8 cellular contexts compared by ENCODE assay signal in the genomic region with DNA sequence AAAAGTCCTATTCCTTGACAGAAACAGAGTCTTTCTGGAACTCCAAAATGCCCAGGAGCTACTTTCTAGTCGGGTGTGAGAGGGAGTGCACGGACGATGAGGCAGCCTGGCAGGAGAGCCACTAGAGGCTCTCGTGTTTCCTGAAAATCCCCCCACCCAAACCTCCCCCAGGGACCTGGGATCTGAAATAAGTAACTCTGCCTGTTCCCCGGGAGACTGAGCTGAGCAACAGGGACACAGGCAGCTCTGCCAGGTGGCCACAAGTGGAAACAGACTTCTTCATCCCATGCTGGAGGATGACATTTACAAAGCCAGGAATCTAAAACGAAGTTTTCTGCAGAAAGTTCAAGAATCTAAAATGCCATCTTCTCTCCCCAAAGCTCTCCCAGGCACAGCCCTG.
A peak's percentile ranks its signal among the peaks of the same experiment; 100 is the strongest.
DNase-seq lines count a peak whose midpoint lies in the region; ATAC-seq and TF ChIP-seq lines count a peak whose summit lies in the region.

No MANE protein-coding gene starts in this region.

- peak overlapping the region in 6 of 11 experiments; percentile 87 to 93 (median 88); a peak in 16 of 22 replicates for H3K4me2 ChIP-seq in BLaER1 treated with 17β-estradiol and CSF1 and Interleukin-3, amounts not matched to agents 10 nM and 100 nM
- peak overlapping the region; percentile 95 for H3K4me2 ChIP-seq in MM.1S (ENCODE audit: low read depth, low read length)

- peaks cover 85% of the 10 kb centered on the region for H3K79me2 ChIP-seq in MM.1S (ENCODE audit: low read length)

- TF ChIP-seq CTCF in MM.1S (IDR thresholded peaks at IDR 0.05; ENCODE audit: low read length), result peak; percentile 20; the same call in 1 of the 2 replicates
- TF ChIP-seq CTCF in breast epithelium (IDR thresholded peaks at IDR 0.05), result no peak
- TF ChIP-seq CTCF in GM10248 (IDR thresholded peaks at IDR 0.05; ENCODE audit: control extremely low read depth, extremely low read depth, low read depth, missing control alignments), result no peak

- peaks cover 59% of the 10 kb centered on the region for H3F3A ChIP-seq in MM.1S (ENCODE audit: insufficient read depth, low read length)

- H2AFZ ChIP-seq in MM.1S (ENCODE audit: low read length), result no peak overlapping the region

- peaks cover 40 to 97% (median 40%) of the 10 kb centered on the region in 10 experiments for H3K4me1 ChIP-seq in BLaER1 treated with 17β-estradiol and CSF1 and Interleukin-3, amounts not matched to agents 10 nM and 100 nM
- H3K4me1 ChIP-seq in MM.1S (ENCODE audit: low read length) (peaks cover 72% of the 10 kb centered on the region), breast epithelium (peaks cover 11 to 34% of the 10 kb centered on the region in 2 donors), muscle layer of duodenum (ENCODE audit: control insufficient read depth in 1 of 2, insufficient read depth in 2 of 2, low read length in 2 of 2) (peaks cover 68 to 82% of the 10 kb centered on the region in 2 donors)

- H3K36me3 ChIP-seq in BLaER1 treated with 17β-estradiol and CSF1 and Interleukin-3, amounts not matched to agents 10 nM and 100 nM, result no peaks in the 10 kb centered on the region
- H3K36me3 ChIP-seq in MM.1S (replicated peaks; ENCODE audit: insufficient read depth, low read length), result no peaks in the 10 kb centered on the region
- no peaks in the 10 kb centered on the region for H3K36me3 ChIP-seq in breast epithelium
- no peaks in the 10 kb centered on the region for H3K36me3 ChIP-seq in muscle layer of duodenum (ENCODE audit: control insufficient read depth in 1 of 2, insufficient read depth in 2 of 2, low read length in 2 of 2)

- no peaks in the 10 kb centered on the region for H3K9me3 ChIP-seq in BLaER1 treated with 17β-estradiol and CSF1 and Interleukin-3, amounts not matched to agents 10 nM and 100 nM (replicated peaks in 1 of 11)
- no peaks in the 10 kb centered on the region for H3K9me3 ChIP-seq in MM.1S (replicated peaks; ENCODE audit: insufficient read depth, low read length)
- no peaks in the 10 kb centered on the region for H3K9me3 ChIP-seq in breast epithelium
- no peaks in the 10 kb centered on the region for H3K9me3 ChIP-seq in muscle layer of duodenum (ENCODE audit: control insufficient read depth in 1 of 2, low read length in 2 of 2)

- peaks cover 0 to 76% (median 34%) of the 10 kb centered on the region in 11 experiments; a peak in 14 of 22 replicates for H4K20me1 ChIP-seq in BLaER1 treated with 17β-estradiol and CSF1 and Interleukin-3, amounts not matched to agents 10 nM and 100 nM
- H4K20me1 ChIP-seq in MM.1S (ENCODE audit: insufficient read depth, low read length), result no peaks in the 10 kb centered on the region

- ATAC-seq in left lobe of liver, result no peak

- CTCF ChIA-PET in GM10248 (lab: Yijun Ruan, JAX), result interaction anchor here (0.9 to 5.1 kb wide), 13 partner anchors 8 to 209 kb away, joined by 3 to 25 read pairs (median 5); partner anchors contain the start of gene PSEN2

- TF ChIP-seq POLR2A in breast epithelium (IDR thresholded peaks at IDR 0.05), result no peak

- H3K9ac ChIP-seq in BLaER1 treated with 17β-estradiol and CSF1 and Interleukin-3, amounts not matched to agents 10 nM and 100 nM, result peak overlapping the region; percentile 29 to 76 (median 70); a peak in 20 of 22 replicates
- peak overlapping the region; percentile 87 for H3K9ac ChIP-seq in MM.1S (ENCODE audit: low read length)

- no peaks in the 10 kb centered on the region for H3K27me3 ChIP-seq in BLaER1 treated with 17β-estradiol and CSF1 and Interleukin-3, amounts not matched to agents 10 nM and 100 nM
- H3K27me3 ChIP-seq in MM.1S (replicated peaks; ENCODE audit: insufficient read depth, low read length) (no peaks in the 10 kb centered on the region), breast epithelium (no peaks in the 10 kb centered on the region), muscle layer of duodenum (ENCODE audit: low read depth, low read length) (no peaks in the 10 kb centered on the region)

- peak overlapping the region; percentile 71 to 88 (median 83) for H3K27ac ChIP-seq in BLaER1 treated with 17β-estradiol and CSF1 and Interleukin-3, amounts not matched to agents 10 nM and 100 nM
- peak overlapping the region; percentile 96 for H3K27ac ChIP-seq in MM.1S (ENCODE audit: low read length)
- H3K27ac ChIP-seq in breast epithelium, result peak overlapping the region; percentile 83 to 91
- H3K27ac ChIP-seq in muscle layer of duodenum (ENCODE audit: low read length), result peak overlapping the region; percentile 91

- intact Hi-C loops in breast epithelium (cut with DNase I; ENCODE audit: low total_unique reads), result no loop called here

- DNase-seq in MM.1S, result no peak
- DNase-seq in breast epithelium (ENCODE audit: low spot score in 2 of 2), result no peak
- no peak for DNase-seq in left lobe of liver (ENCODE audit: low spot score)
- no peak for DNase-seq in GM10248 (ENCODE audit: extremely low spot score)
- DNase-seq in GM19240 (ENCODE audit: insufficient read length, low spot score), result no peak
- no peak for DNase-seq in COLO829 (ENCODE audit: low spot score)

- POLR2A ChIA-PET in GM10248 (lab: Yijun Ruan, JAX), result interaction anchor here (0.6 kb wide), 1 partner anchor 633 kb away, joined by 5 read pairs; no protein-coding TSS in a partner anchor

- 0 out of 20 replicates have a peak overlapping the region, but pooled peaks of 1 of the 10 experiments have one; percentile 1 for H3K4me3 ChIP-seq in BLaER1 treated with 17β-estradiol and CSF1 and Interleukin-3, amounts not matched to agents 10 nM and 100 nM
- H3K4me3 ChIP-seq in MM.1S (ENCODE audit: low read length), result peak overlapping the region; percentile 1
- H3K4me3 ChIP-seq in breast epithelium, result no peak overlapping the region
- H3K4me3 ChIP-seq in muscle layer of duodenum (ENCODE audit: low read depth in 1 of 2, low read length in 2 of 2), result peak overlapping the region in 1 of 2 donors; percentile 30

- no peaks in the 10 kb centered on the region for H3K9me2 ChIP-seq in MM.1S (replicated peaks; ENCODE audit: insufficient read depth, low read length)
